9 cellular contexts compared by ENCODE assay signal in genomic region chr5:128965011-128965637, GRCh38. TPM values are rescaled to one million over a fixed set of nuclear protein-coding genes. Genes with fewer than 3 reads are reported as not detected.
DNase-seq lines count a peak whose midpoint lies in the region; ATAC-seq and TF ChIP-seq lines count a peak whose summit lies in the region.
"Had no signal": no experiment of that assay in that cellular context is flagged by ENCODE, and none has a peak within 500 bp of the region (broad histone marks: within the 10 kb centered on the region; RNA-seq: fewer than 3 reads in every experiment).

TSS of gene SLC27A6 (plus strand) at chr5:128965488. CDS start at chr5:128966138, 650 bp downstream.

- H3K4me1 Mint-ChIP-seq in neural progenitor cell: peaks cover 3% of the 10 kb centered on the region
- H3K4me1 Mint-ChIP-seq in activated CD4-positive, alpha-beta memory T cell treated with anti-CD3 and anti-CD28 coated beads for 36 hours (ENCODE audit: low read depth): peaks cover 3% of the 10 kb centered on the region

- H3F3A ChIP-seq in neural progenitor cell (ENCODE audit: low read depth): no peaks in the 10 kb centered on the region

- H3K9me3 Mint-ChIP-seq in neural progenitor cell: peaks cover 15% of the 10 kb centered on the region
- H3K9me3 Mint-ChIP-seq in activated CD4-positive, alpha-beta memory T cell treated with anti-CD3 and anti-CD28 coated beads for 36 hours: peaks cover 11% of the 10 kb centered on the region

- peaks cover 8% of the 10 kb centered on the region for H3K27me3 Mint-ChIP-seq in neural progenitor cell (ENCODE audit: insufficient read depth, low read depth)
- H3K27me3 Mint-ChIP-seq in activated CD4-positive, alpha-beta memory T cell treated with anti-CD3 and anti-CD28 coated beads for 36 hours: peaks cover 22% of the 10 kb centered on the region

- no peak within 1 kb of the TSS for H3K27ac ChIP-seq in neural progenitor cell

- peaks cover 43% of the 10 kb centered on the region for H3K27me3 ChIP-seq in neural progenitor cell

- peak within 1 kb of the TSS; percentile 94 for H2AFZ ChIP-seq in neural progenitor cell (replicated peaks)

- peak; percentile 58 for DNase-seq in ELF-1 (ENCODE audit: low read depth, low spot score)
- DNase-seq in NCI-H526 treated with DMSO at 0.1 percent for 48 hours (lab: John Stamatoyannopoulos, UW): peak; percentile 1
- no peak for DNase-seq in epithelial cell of proximal tubule (ENCODE audit: low read depth)
- peak; percentile 74 for DNase-seq in neural progenitor cell (ENCODE audit: low spot score)
- DNase-seq in activated CD4-positive, alpha-beta memory T cell treated with anti-CD3 and anti-CD28 coated beads for 36 hours: no peak
- no peak for DNase-seq in dermis blood vessel endothelial cell
- DNase-seq in T-helper 9 cell: no peak
- DNase-seq: NCI-H1105 treated with DMSO at 0.1 percent for 48 hours had no signal

- H3K27ac Mint-ChIP-seq in neural progenitor cell: no peak within 1 kb of the TSS
- H3K27ac Mint-ChIP-seq in activated CD4-positive, alpha-beta memory T cell treated with anti-CD3 and anti-CD28 coated beads for 36 hours: no peak within 1 kb of the TSS

- CTCF ChIA-PET in activated CD4-positive, alpha-beta memory T cell treated with anti-CD3 and anti-CD28 coated beads for 36 hours (lab: Charles Lee): no interaction called here

- no peak for ATAC-seq in HG03139 (IDR thresholded peaks at IDR 0.05; ENCODE audit: unreplicated experiment)

- no peaks in the 10 kb centered on the region for H3K36me3 ChIP-seq in neural progenitor cell

- no peak within 1 kb of the TSS for H3K9ac ChIP-seq in neural progenitor cell

- TF ChIP-seq CTCF in epithelial cell of proximal tubule (conservative IDR thresholded peaks at IDR 0.05; ENCODE audit: low read depth, low read length) (no peak), neural progenitor cell (IDR thresholded peaks at IDR 0.05) (no peak)

- H3K9me3 ChIP-seq in neural progenitor cell (ENCODE audit: low read depth): no peaks in the 10 kb centered on the region

- peak within 1 kb of the TSS; percentile 77 for H3K4me3 Mint-ChIP-seq in neural progenitor cell
- no peak within 1 kb of the TSS for H3K4me3 Mint-ChIP-seq in activated CD4-positive, alpha-beta memory T cell treated with anti-CD3 and anti-CD28 coated beads for 36 hours

- POLR2A ChIA-PET in activated CD4-positive, alpha-beta memory T cell treated with anti-CD3 and anti-CD28 coated beads for 36 hours (lab: Charles Lee): interaction anchor here (0.6 kb wide), 1 partner anchor 1292 kb away, joined by 3 read pairs; no protein-coding TSS in a partner anchor

- no peaks in the 10 kb centered on the region for H3K79me2 ChIP-seq in neural progenitor cell (ENCODE audit: low read depth)

- H3K4me3 ChIP-seq in epithelial cell of proximal tubule (ENCODE audit: low read depth, low read length) (peak within 1 kb of the TSS; percentile 21), neural progenitor cell (peak within 1 kb of the TSS; percentile 64)

- no peaks in the 10 kb centered on the region for H3K36me3 Mint-ChIP-seq in neural progenitor cell
- peaks cover 3% of the 10 kb centered on the region for H3K36me3 Mint-ChIP-seq in activated CD4-positive, alpha-beta memory T cell treated with anti-CD3 and anti-CD28 coated beads for 36 hours

- intact Hi-C loops in activated CD4-positive, alpha-beta memory T cell treated with anti-CD3 and anti-CD28 coated beads for 36 hours (cut with micrococcal nuclease): no loop called here

- H3K4me1 ChIP-seq in neural progenitor cell: peaks cover 5% of the 10 kb centered on the region

- H3K4me2 ChIP-seq in neural progenitor cell: peak within 1 kb of the TSS; percentile 90

- no peaks in the 10 kb centered on the region for H4K20me1 ChIP-seq in neural progenitor cell (ENCODE audit: low read depth)

RNA-seq across cellular contexts. Expression of gene SLC27A6, which starts in this region (rescaled TPM):
- total RNA-seq in epithelial cell of proximal tubule (0.80 TPM in 1 of 2 replicates, not detected in the other), neural progenitor cell (ENCODE audit: low replicate concordance) (1.9 and 7.4 TPM in 2 replicates), dermis blood vessel endothelial cell (0.14 TPM in 1 of 2 replicates, not detected in the other)
- not detected for total RNA-seq in activated CD4-positive, alpha-beta memory T cell treated with anti-CD3 and anti-CD28 coated beads for 36 hours

Comparison
In these comparisons a context has a peak if more than half of its experiments do, and no peak if none do; other contexts are left out.
1. DNase-seq: peak in ELF-1 (single experiment), NCI-H526 treated with DMSO at 0.1 percent for 48 hours (single experiment) and neural progenitor cell (single experiment); none in epithelial cell of proximal tubule (single experiment), activated CD4-positive, alpha-beta memory T cell treated with anti-CD3 and anti-CD28 coated beads for 36 hours (single experiment), dermis blood vessel endothelial cell (single experiment) and T-helper 9 cell (single experiment).